In the genomic region with DNA sequence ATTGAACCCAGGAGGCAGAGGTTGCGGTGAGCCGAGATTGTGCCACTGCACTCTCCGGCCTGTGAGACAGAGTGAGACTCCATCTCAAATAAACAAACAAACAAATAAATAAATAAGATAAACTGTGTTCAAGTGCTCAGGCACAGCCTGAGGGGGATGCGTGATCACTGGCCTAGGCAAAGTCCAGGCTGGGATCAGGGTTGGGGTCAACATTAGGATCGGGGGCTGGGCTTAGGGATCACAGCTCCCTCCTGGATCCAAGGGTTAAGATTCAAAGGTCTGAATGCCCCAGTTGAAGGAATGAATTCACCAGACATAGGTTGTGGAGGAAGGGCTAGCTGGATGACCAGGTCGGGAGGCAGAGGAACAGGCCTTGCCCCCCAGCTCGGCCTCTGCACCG, we compare ENCODE assay signal across 31 cellular contexts. TPM values are rescaled to one million over a fixed set of nuclear protein-coding genes. Genes with fewer than 3 reads are reported as not detected.
"Had no signal": no experiment of that assay in that cellular context is flagged by ENCODE, and none has a peak within 500 bp of the region (broad histone marks: within the 10 kb centered on the region; RNA-seq: fewer than 3 reads in every experiment).

No MANE protein-coding gene starts in this region.

- H3K36me3 ChIP-seq: left lung, lower lobe of right lung, neutrophil, ovary, prostate gland, sigmoid colon, spleen, suprapubic skin, thoracic aorta, tibial artery, upper lobe of right lung, uterus had no signal

- ATAC-seq: left colon; left lung; lower lobe of right lung; naive thymus-derived CD8-positive, alpha-beta T cell; right cardiac atrium; stimulated activated effector memory CD8-positive, alpha-beta T cell treated with anti-CD3 and anti-CD28 coated beads, Interleukin-12 subunit alpha, Interleukin-12 subunit beta, amount 100 ng/mL, for 72 hours; upper lobe of right lung had no signal

- H3K4me3 ChIP-seq: left lung, lower lobe of right lung, ovary, prostate gland, sigmoid colon, spleen, suprapubic skin, thoracic aorta, tibial artery, upper lobe of right lung, uterus had no signal

- H3K4me3 Mint-ChIP-seq: immature natural killer cell; neural crest cell; stimulated activated effector memory CD8-positive, alpha-beta T cell treated with anti-CD3 and anti-CD28 coated beads, Interleukin-12 subunit alpha, Interleukin-12 subunit beta, amount 100 ng/mL, for 72 hours; stimulated activated naive CD8-positive, alpha-beta T cell treated with anti-CD3 and anti-CD28 coated beads, Interleukin-15, Interleukin-2, amounts not matched to agents 100 ng/mL and 50 ng/mL, for 24 hours had no signal

- H3K36me3 Mint-ChIP-seq: immature natural killer cell; naive thymus-derived CD8-positive, alpha-beta T cell had no signal

- DNase-seq: hypothalamus; immature natural killer cell; kidney; left colon; left lung; lower lobe of right lung; mammary epithelial cell; mesenchymal stem cell; naive thymus-derived CD8-positive, alpha-beta T cell; occipital lobe; ovary; retina; right cardiac atrium; sigmoid colon; small intestine; spleen; stimulated activated CD4-positive, alpha-beta T cell treated with anti-CD3 and anti-CD28 coated beads, Interleukin-4, amount 100 ng/mL, for 24 hours; stimulated activated naive CD4-positive, alpha-beta T cell; tibial artery; trophoblast cell; upper lobe of right lung; uterus had no signal

- H3K27ac Mint-ChIP-seq: immature natural killer cell; naive thymus-derived CD8-positive, alpha-beta T cell; stimulated activated effector memory CD8-positive, alpha-beta T cell treated with anti-CD3 and anti-CD28 coated beads, Interleukin-12 subunit alpha, Interleukin-12 subunit beta, amount 100 ng/mL, for 72 hours; stimulated activated naive CD8-positive, alpha-beta T cell treated with anti-CD3 and anti-CD28 coated beads, Interleukin-15, Interleukin-2, amounts not matched to agents 100 ng/mL and 50 ng/mL, for 24 hours had no signal

- H3K27ac ChIP-seq: left lung, lower lobe of right lung, neutrophil, ovary, prostate gland, sigmoid colon, suprapubic skin, thoracic aorta, tibial artery, upper lobe of right lung, uterus had no signal

- H3K27me3 ChIP-seq: left lung, ovary, sigmoid colon, suprapubic skin, upper lobe of right lung, uterus had no signal

- FAIRE-seq: islet of Langerhans, kidney, small intestine had no signal

- H3K9me3 ChIP-seq: left lung, lower lobe of right lung, neutrophil, ovary, prostate gland, sigmoid colon, spleen, suprapubic skin, thoracic aorta, tibial artery, upper lobe of right lung, uterus had no signal

- H3K9me3 Mint-ChIP-seq: immature natural killer cell; naive thymus-derived CD8-positive, alpha-beta T cell; nephron; neural crest cell; stimulated activated effector memory CD8-positive, alpha-beta T cell treated with anti-CD3 and anti-CD28 coated beads, Interleukin-12 subunit alpha, Interleukin-12 subunit beta, amount 100 ng/mL, for 72 hours; stimulated activated naive CD8-positive, alpha-beta T cell treated with anti-CD3 and anti-CD28 coated beads, Interleukin-15, Interleukin-2, amounts not matched to agents 100 ng/mL and 50 ng/mL, for 24 hours had no signal

RNA-seq across cellular contexts. Expression of a gene that starts 1.9 kb away (rescaled TPM):
- total RNA-seq: naive thymus-derived CD8-positive, alpha-beta T cell; occipital lobe had no signal
- polyA plus RNA-seq: immature natural killer cell; naive thymus-derived CD8-positive, alpha-beta T cell had no signal
